Comparison of ENCODE assay signal across 1 cellular context in the genomic region with DNA sequence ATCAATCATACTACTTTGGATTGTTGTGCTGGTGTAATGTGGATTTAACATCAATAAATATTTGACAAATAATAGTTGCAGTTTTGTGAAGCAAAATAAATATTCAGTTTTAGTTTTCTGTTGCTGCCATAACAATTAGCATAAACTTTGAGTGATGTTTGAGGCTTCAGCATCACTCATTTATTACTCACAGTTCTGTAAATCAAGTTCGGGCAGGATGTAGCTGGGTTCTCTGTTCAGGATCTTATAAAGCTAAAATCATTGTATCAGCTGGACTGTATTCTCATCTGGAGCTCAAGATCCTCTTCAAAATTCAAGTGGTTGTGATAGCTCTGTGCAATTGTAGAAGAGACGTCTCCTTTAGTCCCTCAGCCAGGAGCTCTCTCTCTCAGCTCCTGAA.
TF ChIP-seq lines count a peak whose summit lies in the region.

No MANE protein-coding gene starts in this region.

TF ChIP-seq in WTC11, 78 proteins besides CTCF, POLR2A, EP300 and RAD21 (continued from another document):
- TF ChIP-seq, protein P1, sequence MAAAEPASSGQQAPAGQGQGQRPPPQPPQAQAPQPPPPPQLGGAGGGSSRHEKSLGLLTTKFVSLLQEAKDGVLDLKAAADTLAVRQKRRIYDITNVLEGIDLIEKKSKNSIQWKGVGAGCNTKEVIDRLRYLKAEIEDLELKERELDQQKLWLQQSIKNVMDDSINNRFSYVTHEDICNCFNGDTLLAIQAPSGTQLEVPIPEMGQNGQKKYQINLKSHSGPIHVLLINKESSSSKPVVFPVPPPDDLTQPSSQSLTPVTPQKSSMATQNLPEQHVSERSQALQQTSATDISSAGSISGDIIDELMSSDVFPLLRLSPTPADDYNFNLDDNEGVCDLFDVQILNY (CRISPR knock-in tag; IDR thresholded peaks at IDR 0.05) = no peak
- no peak for TF ChIP-seq SMAD3 (CRISPR knock-in tag; IDR thresholded peaks at IDR 0.05; ENCODE audit: borderline replicate concordance)
- TF ChIP-seq NFE2L1 (CRISPR knock-in tag; IDR thresholded peaks at IDR 0.05) = no peak
- TF ChIP-seq ZNF232 (CRISPR knock-in tag; IDR thresholded peaks at IDR 0.05) = no peak
- TF ChIP-seq, protein P2, sequence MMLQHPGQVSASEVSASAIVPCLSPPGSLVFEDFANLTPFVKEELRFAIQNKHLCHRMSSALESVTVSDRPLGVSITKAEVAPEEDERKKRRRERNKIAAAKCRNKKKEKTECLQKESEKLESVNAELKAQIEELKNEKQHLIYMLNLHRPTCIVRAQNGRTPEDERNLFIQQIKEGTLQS (CRISPR knock-in tag; conservative IDR thresholded peaks at IDR 0.05) = no peak
